In the genomic region with DNA sequence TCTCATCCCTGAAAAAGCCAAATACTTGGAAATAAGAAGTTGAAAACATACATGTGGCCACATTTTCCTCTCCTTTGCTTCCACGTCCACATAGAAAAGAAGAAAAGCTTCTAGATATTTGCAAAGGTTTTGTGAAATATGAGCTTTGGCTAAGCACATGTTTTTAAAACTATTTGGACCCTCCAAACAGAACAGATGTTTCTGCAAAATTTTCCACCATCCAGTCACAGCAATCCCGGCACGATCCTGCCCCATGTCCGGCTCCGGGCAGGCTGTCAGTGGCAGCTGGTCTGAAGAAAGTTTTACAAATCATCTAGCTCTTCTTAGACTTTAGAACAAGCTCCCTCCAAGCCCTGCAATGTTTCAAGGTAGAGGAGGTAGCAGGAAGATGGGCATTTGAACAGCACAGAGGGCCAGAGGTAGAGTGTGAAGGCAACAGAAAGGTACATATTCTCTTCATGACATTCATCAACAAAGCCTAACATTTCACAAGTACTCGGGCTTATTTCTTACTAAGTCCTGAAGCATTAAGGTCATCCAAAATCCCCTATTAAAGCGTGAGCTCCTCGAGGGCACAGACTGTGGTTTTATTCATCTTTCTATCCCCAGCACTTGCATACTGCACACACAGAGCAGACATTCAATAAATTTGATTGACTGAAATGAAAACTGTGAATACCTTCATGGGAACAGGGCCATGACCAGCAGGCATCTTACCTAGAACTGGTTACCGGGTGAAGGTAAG, we compare ENCODE assay signal across 15 cellular contexts.
DNase-seq lines count a peak whose midpoint lies in the region; ATAC-seq and TF ChIP-seq lines count a peak whose summit lies in the region.
"Had no signal": no experiment of that assay in that cellular context is flagged by ENCODE, and none has a peak within 500 bp of the region (broad histone marks: within the 10 kb centered on the region; RNA-seq: fewer than 3 reads in every experiment).

No MANE protein-coding gene starts in this region.

- no peaks in the 10 kb centered on the region for H3K4me1 ChIP-seq in colonic mucosa
- peaks cover 14 to 19% of the 10 kb centered on the region in 2 donors for H3K4me1 ChIP-seq in thoracic aorta (ENCODE audit: control insufficient read depth in 1 of 2, low read depth in 2 of 2)
- H3K4me1 ChIP-seq in PC-9 (replicated peaks; ENCODE audit: insufficient read depth): peaks cover 20% of the 10 kb centered on the region
- no peaks in the 10 kb centered on the region for H3K4me1 ChIP-seq in CD4-positive, alpha-beta memory T cell (ENCODE audit: insufficient read depth, low read length)
- H3K4me1 ChIP-seq: parathyroid adenoma had no signal

- H3K79me2 ChIP-seq in PC-9 (ENCODE audit: low read depth): no peaks in the 10 kb centered on the region

- no peak overlapping the region for H3K27ac Mint-ChIP-seq in natural killer cell
- H3K27ac Mint-ChIP-seq in CD4-positive, alpha-beta memory T cell: no peak overlapping the region
- H3K27ac Mint-ChIP-seq: T-helper 17 cell had no signal

- H3F3A ChIP-seq in PC-9 (ENCODE audit: insufficient read depth, low read depth): no peaks in the 10 kb centered on the region

- DNase-seq in DMS79 treated with DMSO at 0.1 percent for 48 hours (lab: John Stamatoyannopoulos, UW) (peak; percentile 57), DMS79 (lab: John Stamatoyannopoulos, UW) (no peak), colonic mucosa (no peak), natural killer cell (no peak), thoracic aorta (ENCODE audit: low spot score) (no peak), PC-9 (no peak), coronary artery (ENCODE audit: low spot score) (no peak)
- DNase-seq in CD4-positive, alpha-beta memory T cell: no peak
- DNase-seq: activated T-cell treated with anti-CD3 and anti-CD28 coated beads, Interleukin-2, amount 50 U/mL, for 1 hour; NCI-H187; stimulated activated CD8-positive, alpha-beta memory T cell treated with anti-CD3 and anti-CD28 coated beads, Interleukin-4, amount 100 ng/mL, for 48 hours; T-helper 17 cell had no signal

- no peaks in the 10 kb centered on the region for H4K20me1 ChIP-seq in PC-9 (ENCODE audit: insufficient read depth)

- H3K9me2 ChIP-seq in PC-9 (ENCODE audit: insufficient read depth): no peaks in the 10 kb centered on the region

- BruUV-seq in PC-9 (replicated peaks; lab: Mats Ljungman, UMichigan): no TSS peak

- no peak for ATAC-seq in natural killer cell
- ATAC-seq in thoracic aorta (ENCODE audit: insufficient number of reproducible peaks, low FRiP score, low read depth): no peak
- ATAC-seq: T-helper 17 cell had no signal

- H3K36me3 ChIP-seq in colonic mucosa: no peaks in the 10 kb centered on the region
- H3K36me3 ChIP-seq in thoracic aorta: no peaks in the 10 kb centered on the region
- H3K36me3 ChIP-seq in PC-9 (ENCODE audit: low read depth): no peaks in the 10 kb centered on the region
- H3K36me3 ChIP-seq in CD4-positive, alpha-beta memory T cell (ENCODE audit: insufficient read depth, low read length): no peaks in the 10 kb centered on the region

- peak overlapping the region; percentile 1 for H3K27ac ChIP-seq in colonic mucosa
- H3K27ac ChIP-seq in thoracic aorta: peak overlapping the region in 1 of 2 donors; percentile 6
- no peak overlapping the region for H3K27ac ChIP-seq in PC-9
- H3K27ac ChIP-seq in coronary artery: no peak overlapping the region
- H3K27ac ChIP-seq in CD4-positive, alpha-beta memory T cell (ENCODE audit: low read depth, low read length): no peak overlapping the region
- H3K27ac ChIP-seq: 22Rv1, KMS-11, parathyroid adenoma had no signal

- no peak overlapping the region for H3K9ac ChIP-seq in colonic mucosa (ENCODE audit: low read depth in 2 of 2, low read length in 2 of 2)
- H3K9ac ChIP-seq: KMS-11, parathyroid adenoma had no signal

- H3K4me3 ChIP-seq in colonic mucosa (no peak overlapping the region), thoracic aorta (peak overlapping the region; percentile 41), PC-9 (no peak overlapping the region), coronary artery (no peak overlapping the region)
- no peak overlapping the region for H3K4me3 ChIP-seq in CD4-positive, alpha-beta memory T cell (ENCODE audit: low read length in 2 of 2)

- TF ChIP-seq CTCF in colonic mucosa (IDR thresholded peaks at IDR 0.05) (no peak), natural killer cell (IDR thresholded peaks at IDR 0.05) (no peak), thoracic aorta (IDR thresholded peaks at IDR 0.05) (no peak), PC-9 (conservative IDR thresholded peaks at IDR 0.05) (no peak), coronary artery (IDR thresholded peaks at IDR 0.05) (no peak)

- CTCF ChIA-PET in PC-9 (lab: Charles Lee): interaction anchor here (0.6 to 0.9 kb wide), 3 partner anchors 20 to 550 kb away, joined by 3 to 4 read pairs (median 3); no protein-coding TSS in a partner anchor
- CTCF ChIA-PET in CD4-positive, alpha-beta memory T cell (lab: Charles Lee; ENCODE audit: partially characterized antibody): interaction anchor here (1.2 to 4.3 kb wide), 5 partner anchors 9 to 27 kb away, joined by 3 to 27 read pairs (median 6); no protein-coding TSS in a partner anchor

- no peak overlapping the region for H3K4me2 ChIP-seq in PC-9
- H3K4me2 ChIP-seq: KMS-11 had no signal

- H3K27me3 ChIP-seq in colonic mucosa (no peaks in the 10 kb centered on the region), thoracic aorta (replicated peaks; ENCODE audit: insufficient read depth) (no peaks in the 10 kb centered on the region), PC-9 (ENCODE audit: insufficient read depth, low read depth) (no peaks in the 10 kb centered on the region)
- H3K27me3 ChIP-seq in CD4-positive, alpha-beta memory T cell (ENCODE audit: insufficient read depth, low read length): no peaks in the 10 kb centered on the region

- POLR2A ChIA-PET in PC-9 (lab: Charles Lee; ENCODE audit: unreplicated experiment): no interaction called here
- POLR2A ChIA-PET in CD4-positive, alpha-beta memory T cell (lab: Charles Lee; ENCODE audit: partially characterized antibody): no interaction called here

- intact Hi-C loops in colonic mucosa (cut with DNase I) (no loop called here), natural killer cell (cut with micrococcal nuclease) (no loop called here), PC-9 (cut with micrococcal nuclease; ENCODE audit: unreplicated experiment) (no loop called here)
- intact Hi-C loops in CD4-positive, alpha-beta memory T cell (cut with micrococcal nuclease): no loop called here

- peaks cover 73 to 82% of the 10 kb centered on the region in 2 donors for H3K4me1 Mint-ChIP-seq in natural killer cell
- peaks cover 0 to 3% (median under 1%) of the 10 kb centered on the region in 4 donors for H3K4me1 Mint-ChIP-seq in CD4-positive, alpha-beta memory T cell

- no peaks in the 10 kb centered on the region for H3K36me3 Mint-ChIP-seq in natural killer cell
- peaks cover 0 to 3% of the 10 kb centered on the region in 2 donors for H3K36me3 Mint-ChIP-seq in CD4-positive, alpha-beta memory T cell

- H3K27me3 Mint-ChIP-seq in natural killer cell (ENCODE audit: low read depth in 2 of 2): no peaks in the 10 kb centered on the region
- no peaks in the 10 kb centered on the region for H3K27me3 Mint-ChIP-seq in CD4-positive, alpha-beta memory T cell
- H3K27me3 Mint-ChIP-seq: T-helper 17 cell had no signal

- no peaks in the 10 kb centered on the region for H3K9me3 Mint-ChIP-seq in natural killer cell
- H3K9me3 Mint-ChIP-seq in CD4-positive, alpha-beta memory T cell: no peaks in the 10 kb centered on the region

- H3K9me3 ChIP-seq in colonic mucosa: no peaks in the 10 kb centered on the region
- H3K9me3 ChIP-seq in thoracic aorta: no peaks in the 10 kb centered on the region
- H3K9me3 ChIP-seq in PC-9 (ENCODE audit: insufficient read depth, low read depth): no peaks in the 10 kb centered on the region
- no peaks in the 10 kb centered on the region for H3K9me3 ChIP-seq in CD4-positive, alpha-beta memory T cell (ENCODE audit: control insufficient read depth in 1 of 2, low read length in 2 of 2)

- peak overlapping the region; percentile 37 for H3K4me3 Mint-ChIP-seq in natural killer cell
- no peak overlapping the region for H3K4me3 Mint-ChIP-seq in CD4-positive, alpha-beta memory T cell
- H3K4me3 Mint-ChIP-seq: T-helper 17 cell had no signal

- H2AFZ ChIP-seq in PC-9: no peak overlapping the region
- H2AFZ ChIP-seq: parathyroid adenoma had no signal
